In the genomic region with DNA sequence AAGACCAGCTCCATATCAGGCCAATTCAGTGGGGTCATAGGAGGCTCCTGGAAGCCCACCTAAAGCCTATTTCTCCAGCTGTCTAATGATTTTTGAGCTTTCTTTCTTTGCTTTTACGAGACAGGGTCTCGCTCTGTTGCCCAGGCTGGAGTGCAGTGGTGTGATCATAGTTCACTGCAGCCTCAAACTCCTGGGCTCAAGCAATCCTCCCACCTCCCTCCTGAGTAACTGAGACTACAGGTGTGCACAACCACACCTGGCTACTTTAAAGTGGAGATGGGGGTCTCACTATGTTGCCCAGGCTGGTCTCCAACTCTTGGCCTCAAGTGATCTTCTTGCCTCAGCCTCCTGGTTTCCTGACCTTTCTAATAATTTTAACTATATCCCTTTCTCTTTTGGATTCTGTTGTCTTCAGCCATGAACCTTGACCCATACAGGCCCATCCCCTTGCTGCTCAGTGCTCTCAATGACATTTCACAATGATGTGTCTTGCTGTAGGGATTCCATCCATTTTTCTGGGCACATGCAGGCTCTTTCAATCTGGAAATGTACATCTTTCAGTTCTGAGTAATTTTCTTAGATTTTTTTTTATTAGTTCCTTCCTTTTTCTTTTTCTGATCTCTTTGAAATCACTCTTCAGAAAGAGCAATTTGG, we compare ENCODE assay signal across 1 cellular context.
TF ChIP-seq lines count a peak whose summit lies in the region.

No MANE protein-coding gene starts in this region.

TF ChIP-seq in HepG2, 621 proteins besides CTCF, POLR2A, EP300 and RAD21:
- TF ChIP-seq ZNF121 (CRISPR knock-in tag; IDR thresholded peaks at IDR 0.05), result peak; percentile 76
- TF ChIP-seq ZNF550 (CRISPR knock-in tag; IDR thresholded peaks at IDR 0.05; ENCODE audit: borderline replicate concordance), result no peak
- no peak for TF ChIP-seq ZNF143 (CRISPR knock-in tag; IDR thresholded peaks at IDR 0.05)
- TF ChIP-seq DNMT1 (CRISPR knock-in tag; IDR thresholded peaks at IDR 0.05), result no peak
- TF ChIP-seq, protein P1, sequence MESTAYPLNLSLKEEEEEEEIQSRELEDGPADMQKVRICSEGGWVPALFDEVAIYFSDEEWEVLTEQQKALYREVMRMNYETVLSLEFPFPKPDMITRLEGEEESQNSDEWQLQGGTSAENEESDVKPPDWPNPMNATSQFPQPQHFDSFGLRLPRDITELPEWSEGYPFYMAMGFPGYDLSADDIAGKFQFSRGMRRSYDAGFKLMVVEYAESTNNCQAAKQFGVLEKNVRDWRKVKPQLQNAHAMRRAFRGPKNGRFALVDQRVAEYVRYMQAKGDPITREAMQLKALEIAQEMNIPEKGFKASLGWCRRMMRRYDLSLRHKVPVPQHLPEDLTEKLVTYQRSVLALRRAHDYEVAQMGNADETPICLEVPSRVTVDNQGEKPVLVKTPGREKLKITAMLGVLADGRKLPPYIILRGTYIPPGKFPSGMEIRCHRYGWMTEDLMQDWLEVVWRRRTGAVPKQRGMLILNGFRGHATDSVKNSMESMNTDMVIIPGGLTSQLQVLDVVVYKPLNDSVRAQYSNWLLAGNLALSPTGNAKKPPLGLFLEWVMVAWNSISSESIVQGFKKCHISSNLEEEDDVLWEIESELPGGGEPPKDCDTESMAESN (CRISPR knock-in tag; conservative IDR thresholded peaks at IDR 0.05), result no peak
- TF ChIP-seq CEBPB (IDR thresholded peaks at IDR 0.05; ENCODE audit: borderline replicate concordance, low read depth, low read length), result 0 out of 2 replicates have a peak, but pooled peaks have one; percentile 40
- TF ChIP-seq MAZ (IDR thresholded peaks at IDR 0.05; ENCODE audit: borderline replicate concordance, low read depth, low read length), result no peak
- TF ChIP-seq MAZ (CRISPR knock-in tag; IDR thresholded peaks at IDR 0.05; ENCODE audit: low read depth), result no peak
- TF ChIP-seq, protein P2, sequence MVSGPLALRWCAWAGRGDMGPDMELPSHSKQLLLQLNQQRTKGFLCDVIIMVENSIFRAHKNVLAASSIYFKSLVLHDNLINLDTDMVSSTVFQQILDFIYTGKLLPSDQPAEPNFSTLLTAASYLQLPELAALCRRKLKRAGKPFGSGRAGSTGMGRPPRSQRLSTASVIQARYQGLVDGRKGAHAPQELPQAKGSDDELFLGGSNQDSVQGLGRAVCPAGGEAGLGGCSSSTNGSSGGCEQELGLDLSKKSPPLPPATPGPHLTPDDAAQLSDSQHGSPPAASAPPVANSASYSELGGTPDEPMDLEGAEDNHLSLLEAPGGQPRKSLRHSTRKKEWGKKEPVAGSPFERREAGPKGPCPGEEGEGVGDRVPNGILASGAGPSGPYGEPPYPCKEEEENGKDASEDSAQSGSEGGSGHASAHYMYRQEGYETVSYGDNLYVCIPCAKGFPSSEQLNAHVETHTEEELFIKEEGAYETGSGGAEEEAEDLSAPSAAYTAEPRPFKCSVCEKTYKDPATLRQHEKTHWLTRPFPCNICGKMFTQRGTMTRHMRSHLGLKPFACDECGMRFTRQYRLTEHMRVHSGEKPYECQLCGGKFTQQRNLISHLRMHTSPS (CRISPR knock-in tag; IDR thresholded peaks at IDR 0.05; ENCODE audit: low read depth), result no peak
- TF ChIP-seq ZNF749 (CRISPR knock-in tag; IDR thresholded peaks at IDR 0.05; ENCODE audit: borderline replicate concordance), result no peak
- no peak for TF ChIP-seq ZNF333 (CRISPR knock-in tag; IDR thresholded peaks at IDR 0.05; ENCODE audit: borderline replicate concordance)
- no peak for TF ChIP-seq PCBP2 (optimal IDR thresholded peaks at IDR 0.05; ENCODE audit: low read depth, low read length, poor library complexity, severe bottlenecking)
